12 cellular contexts compared by ENCODE assay signal in genomic region chr11:35118906-35119305, GRCh38. TPM values are rescaled to one million over a fixed set of nuclear protein-coding genes. Genes with fewer than 3 reads are reported as not detected.
DNase-seq lines count a peak whose midpoint lies in the region; ATAC-seq and TF ChIP-seq lines count a peak whose summit lies in the region.
"Had no signal": no experiment of that assay in that cellular context is flagged by ENCODE, and none has a peak within 500 bp of the region (broad histone marks: within the 10 kb centered on the region; RNA-seq: fewer than 3 reads in every experiment).

No MANE protein-coding gene starts in this region.

- intact Hi-C loops in sciatic nerve (cut with DNase I) = no loop called here

- DNase-seq in D341Med (ENCODE audit: low spot score) (no peak), HEK293T (ENCODE audit: extremely low spot score) (no peak), sciatic nerve (ENCODE audit: low spot score) (no peak)
- DNase-seq in stimulated activated CD4-positive, alpha-beta T cell treated with anti-CD3 and anti-CD28 coated beads, Interleukin-2, amount 100 ng/mL, for 24 hours = no peak
- DNase-seq: activated CD4-positive, alpha-beta T cell treated with anti-CD3 and anti-CD28 coated beads, Interleukin-2, amount 50 U/mL, for 1 hour; activated naive CD4-positive, alpha-beta T cell treated with anti-CD3 and anti-CD28 coated beads, Interleukin-2, amount 50 U/mL, for 16 hours; Calu3; natural killer cell; NCI-H1436 had no signal

- CTCF ChIA-PET in HEK293T (lab: Yijun Ruan, JAX) = no interaction called here

- peak; percentile 74 for ATAC-seq in GM19351 (IDR thresholded peaks at IDR 0.05; ENCODE audit: unreplicated experiment)
- peak; percentile 79 for ATAC-seq in HG02642 (IDR thresholded peaks at IDR 0.05; ENCODE audit: poor library complexity, unreplicated experiment)
- peak; percentile 75 for ATAC-seq in HG03354 (IDR thresholded peaks at IDR 0.05; ENCODE audit: poor library complexity, severe bottlenecking, unreplicated experiment)
- ATAC-seq in sciatic nerve = no peak
- ATAC-seq: natural killer cell had no signal

- POLR2A ChIA-PET in HEK293T (lab: Yijun Ruan, JAX) = no interaction called here

TF ChIP-seq in HEK293T, 16 proteins besides CTCF, POLR2A, EP300 and RAD21:
- no peak for TF ChIP-seq PKNOX1 (IDR thresholded peaks at IDR 0.05)
- no peak for TF ChIP-seq HDGF (IDR thresholded peaks at IDR 0.05; ENCODE audit: borderline replicate concordance)
- TF ChIP-seq FOXA1 (IDR thresholded peaks at IDR 0.05) = no peak
- TF ChIP-seq NFRKB (IDR thresholded peaks at IDR 0.05) = no peak
- TF ChIP-seq ZNF384 (IDR thresholded peaks at IDR 0.05) = no peak
- TF ChIP-seq LEF1 (IDR thresholded peaks at IDR 0.05; ENCODE audit: borderline replicate concordance) = no peak
- no peak for TF ChIP-seq ELF4 (IDR thresholded peaks at IDR 0.05)
- TF ChIP-seq SUZ12 (IDR thresholded peaks at IDR 0.05) = no peak
- TF ChIP-seq FOXK2 (IDR thresholded peaks at IDR 0.05) = no peak
- no peak for TF ChIP-seq TARDBP (IDR thresholded peaks at IDR 0.05)
- no peak for TF ChIP-seq FOXM1 (IDR thresholded peaks at IDR 0.05; ENCODE audit: borderline replicate concordance)
- TF ChIP-seq CTBP1 (IDR thresholded peaks at IDR 0.05; ENCODE audit: borderline replicate concordance) = no peak
- TF ChIP-seq SP1 (IDR thresholded peaks at IDR 0.05) = no peak
- no peak for TF ChIP-seq L3MBTL2 (conservative IDR thresholded peaks at IDR 0.05)
- TF ChIP-seq BHLHE40 (IDR thresholded peaks at IDR 0.05; ENCODE audit: borderline replicate concordance) = no peak
- no peak for TF ChIP-seq ARNT (IDR thresholded peaks at IDR 0.05)

RNA-seq across cellular contexts. Expression of gene CD44, which starts 20.1 kb away (rescaled TPM):
- total RNA-seq in sciatic nerve = 188 TPM
